Comparison of ENCODE assay signal across 17 cellular contexts in genomic region chr5:145316282-145316681, GRCh38.
DNase-seq lines count a peak whose midpoint lies in the region; ATAC-seq, FAIRE-seq and TF ChIP-seq lines count a peak whose summit lies in the region.
"Had no signal": no experiment of that assay in that cellular context is flagged by ENCODE, and none has a peak within 500 bp of the region (broad histone marks: within the 10 kb centered on the region; RNA-seq: fewer than 3 reads in every experiment).

No MANE protein-coding gene starts in this region.

- in situ Hi-C loops in GM23248 (cut with MboI): no loop called here

- H3K9ac ChIP-seq in GM23248: no peak overlapping the region
- no peak overlapping the region for H3K9ac ChIP-seq in neural progenitor cell

- no peak overlapping the region for H3K4me3 ChIP-seq in GM23248
- no peak overlapping the region for H3K4me3 ChIP-seq in upper lobe of right lung
- no peak overlapping the region for H3K4me3 ChIP-seq in neural progenitor cell

- H3K27ac ChIP-seq in GM23248: no peak overlapping the region
- no peak overlapping the region for H3K27ac ChIP-seq in upper lobe of right lung
- H3K27ac ChIP-seq in neural progenitor cell: no peak overlapping the region
- H3K27ac ChIP-seq: C4-2B, foreskin keratinocyte had no signal

- H3K4me1 Mint-ChIP-seq in neural progenitor cell: no peaks in the 10 kb centered on the region
- H3K4me1 Mint-ChIP-seq: activated CD4-positive, alpha-beta memory T cell treated with anti-CD3 and anti-CD28 coated beads, Interleukin-2, amount 10 ng/mL, durations not matched to agents 7 days and 5 days; nephron; stimulated activated naive CD8-positive, alpha-beta T cell treated with anti-CD3 and anti-CD28 coated beads, Interleukin-15, amount 100 ng/mL, for 72 hours had no signal

- no peaks in the 10 kb centered on the region for H3K9me2 ChIP-seq in GM23248 (ENCODE audit: insufficient read depth)

- peak; percentile 94 for FAIRE-seq in GM19239 (lab: Jason Lieb, UNC)
- FAIRE-seq: HepG2 had no signal

- H3K27me3 Mint-ChIP-seq in neural progenitor cell (ENCODE audit: insufficient read depth, low read depth): no peaks in the 10 kb centered on the region
- H3K27me3 Mint-ChIP-seq: activated CD4-positive, alpha-beta memory T cell treated with anti-CD3 and anti-CD28 coated beads, Interleukin-2, amount 10 ng/mL, durations not matched to agents 7 days and 5 days; stimulated activated naive CD8-positive, alpha-beta T cell treated with anti-CD3 and anti-CD28 coated beads, Interleukin-15, amount 100 ng/mL, for 72 hours had no signal

- H2AFZ ChIP-seq in GM23248 (0 out of 2 replicates have a peak overlapping the region, but pooled peaks have one; percentile 10), neural progenitor cell (replicated peaks) (no peak overlapping the region)

- no peaks in the 10 kb centered on the region for H3F3A ChIP-seq in GM23248 (ENCODE audit: insufficient read depth)
- no peaks in the 10 kb centered on the region for H3F3A ChIP-seq in neural progenitor cell (ENCODE audit: low read depth)

- WGBS in GM23248 (ENCODE audit: low coverage in 1 of 2, low lambda C conversion rate in 2 of 2, missing lambda C conversion rate in 2 of 2), 2 experiments: 88 to 95% methylated on average over 2 of the region's 2 CpGs

- no peaks in the 10 kb centered on the region for H3K27me3 ChIP-seq in GM23248 (replicated peaks; ENCODE audit: insufficient read depth)
- H3K27me3 ChIP-seq in upper lobe of right lung: no peaks in the 10 kb centered on the region
- H3K27me3 ChIP-seq in neural progenitor cell: no peaks in the 10 kb centered on the region
- H3K27me3 ChIP-seq: foreskin keratinocyte had no signal

- H3K4me1 ChIP-seq in GM23248 (ENCODE audit: insufficient read depth) (no peaks in the 10 kb centered on the region), upper lobe of right lung (no peaks in the 10 kb centered on the region), neural progenitor cell (peaks cover 6% of the 10 kb centered on the region)
- H3K4me1 ChIP-seq: foreskin keratinocyte had no signal

- H3K9me3 ChIP-seq in GM23248 (ENCODE audit: low read depth) (no peaks in the 10 kb centered on the region), upper lobe of right lung (no peaks in the 10 kb centered on the region), neural progenitor cell (ENCODE audit: low read depth) (no peaks in the 10 kb centered on the region)

- H3K36me3 ChIP-seq in GM23248 (ENCODE audit: low read depth) (no peaks in the 10 kb centered on the region), upper lobe of right lung (no peaks in the 10 kb centered on the region), neural progenitor cell (no peaks in the 10 kb centered on the region)

- H4K20me1 ChIP-seq in GM23248 (ENCODE audit: insufficient read depth): no peaks in the 10 kb centered on the region
- H4K20me1 ChIP-seq in neural progenitor cell (ENCODE audit: low read depth): no peaks in the 10 kb centered on the region

- H3K36me3 Mint-ChIP-seq in neural progenitor cell: no peaks in the 10 kb centered on the region

- no peak for TF ChIP-seq CTCF in upper lobe of right lung (IDR thresholded peaks at IDR 0.05)
- TF ChIP-seq CTCF in neural progenitor cell (IDR thresholded peaks at IDR 0.05): no peak

- H3K4me3 Mint-ChIP-seq in neural progenitor cell: no peak overlapping the region
- H3K4me3 Mint-ChIP-seq: activated CD4-positive, alpha-beta memory T cell treated with anti-CD3 and anti-CD28 coated beads, Interleukin-2, amount 10 ng/mL, durations not matched to agents 7 days and 5 days; nephron; stimulated activated naive CD8-positive, alpha-beta T cell treated with anti-CD3 and anti-CD28 coated beads, Interleukin-15, amount 100 ng/mL, for 72 hours had no signal

- DNase-seq in GM19239 (ENCODE audit: insufficient read length, low spot score): peak; percentile 9
- DNase-seq in GM23248: no peak
- no peak for DNase-seq in hippocampal formation (lab: John Stamatoyannopoulos, UW)
- DNase-seq in upper lobe of right lung: no peak
- no peak for DNase-seq in H4 (ENCODE audit: low spot score)
- DNase-seq in neural progenitor cell (ENCODE audit: low spot score): no peak
- DNase-seq: activated CD4-positive, alpha-beta memory T cell treated with anti-CD3 and anti-CD28 coated beads, Interleukin-2, amount 10 ng/mL, durations not matched to agents 7 days and 5 days; central memory CD4-positive, alpha-beta T cell; foreskin keratinocyte; NCI-H2081 treated with DMSO at 0.1 percent for 48 hours; NCI-H526 treated with DMSO at 0.1 percent for 48 hours; stimulated activated naive CD8-positive, alpha-beta T cell treated with anti-CD3 and anti-CD28 coated beads, Interleukin-15, amount 100 ng/mL, for 72 hours had no signal

- no peak overlapping the region for H3K4me2 ChIP-seq in GM23248 (ENCODE audit: unreplicated experiment)
- no peak overlapping the region for H3K4me2 ChIP-seq in neural progenitor cell

- no peak overlapping the region for H3K27ac Mint-ChIP-seq in neural progenitor cell
- H3K27ac Mint-ChIP-seq: activated CD4-positive, alpha-beta memory T cell treated with anti-CD3 and anti-CD28 coated beads, Interleukin-2, amount 10 ng/mL, durations not matched to agents 7 days and 5 days; activated T-helper 2 cell treated with anti-CD3 and anti-CD28 coated beads, Interferon-gamma antibody, Interleukin-2, Interleukin-4, amounts not matched to agents 10 μg/mL and 5 μg/mL and 100 μg/mL, durations not matched to agents 14 hours and 24 hours and 36 hours; nephron; stimulated activated naive CD8-positive, alpha-beta T cell treated with anti-CD3 and anti-CD28 coated beads, Interleukin-15, amount 100 ng/mL, for 72 hours had no signal

- H3K9me3 Mint-ChIP-seq in neural progenitor cell: peaks cover 2% of the 10 kb centered on the region
- H3K9me3 Mint-ChIP-seq: nephron had no signal

- ATAC-seq in HG03139 (IDR thresholded peaks at IDR 0.05; ENCODE audit: unreplicated experiment) (peak; percentile 93), upper lobe of right lung (no peak)
- ATAC-seq: foreskin keratinocyte; HepG2; stimulated activated naive CD8-positive, alpha-beta T cell treated with anti-CD3 and anti-CD28 coated beads, Interleukin-15, amount 100 ng/mL, for 72 hours had no signal

- intact Hi-C loops in upper lobe of right lung (cut with DNase I): no loop called here

- H3K79me2 ChIP-seq in GM23248 (ENCODE audit: insufficient read depth): no peaks in the 10 kb centered on the region
- H3K79me2 ChIP-seq in neural progenitor cell (ENCODE audit: low read depth): no peaks in the 10 kb centered on the region
